6 cellular contexts compared by ENCODE assay signal in the genomic region with DNA sequence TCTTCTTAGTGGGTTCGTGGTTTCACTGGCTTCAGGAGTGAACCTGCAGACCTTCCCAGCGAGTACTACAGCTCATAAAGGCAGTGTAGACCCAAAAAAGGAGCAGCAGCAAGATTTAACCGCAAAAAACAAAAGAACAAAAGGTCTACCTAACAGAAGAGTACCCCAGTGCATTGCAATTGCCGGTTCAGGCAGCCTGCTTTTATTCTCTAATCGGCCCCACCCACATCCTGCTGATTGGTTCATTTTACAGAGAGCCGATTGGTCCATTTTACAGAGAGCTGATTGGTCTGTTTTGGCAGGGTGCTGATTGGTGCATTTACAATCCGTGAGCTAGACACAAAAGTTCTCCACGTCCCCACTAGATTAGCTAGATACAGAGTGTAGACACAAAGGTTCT. TPM values are rescaled to one million over a fixed set of nuclear protein-coding genes. Genes with fewer than 3 reads are reported as not detected.
A peak's percentile ranks its signal among the peaks of the same experiment; 100 is the strongest.
DNase-seq lines count a peak whose midpoint lies in the region; ATAC-seq and TF ChIP-seq lines count a peak whose summit lies in the region.

No MANE protein-coding gene starts in this region.

- H3K9me3 ChIP-seq in Karpas-422 (ENCODE audit: low read length) (no peaks in the 10 kb centered on the region), hepatocyte (ENCODE audit: low read depth) (no peaks in the 10 kb centered on the region), sigmoid colon (no peaks in the 10 kb centered on the region)

- TF ChIP-seq CTCF in hepatocyte (IDR thresholded peaks at IDR 0.05; ENCODE audit: poor library complexity) (no peak), sigmoid colon (IDR thresholded peaks at IDR 0.05) (no peak)

- no peak for TF ChIP-seq POLR2A in sigmoid colon (IDR thresholded peaks at IDR 0.05)

- 78% methylated on average over 8 of the region's 8 CpGs for WGBS in hepatocyte (ENCODE audit: low lambda C conversion rate, missing lambda C conversion rate)
- WGBS in sigmoid colon, 2 donors: 81% methylated on average over 8 of the region's 8 CpGs

- H3K4me3 ChIP-seq in Karpas-422 (ENCODE audit: low read length): no peak overlapping the region
- no peak overlapping the region for H3K4me3 ChIP-seq in hepatocyte
- H3K4me3 ChIP-seq in sigmoid colon: no peak overlapping the region

- DNase-seq in Karpas-422 (peak; percentile 83), pons (ENCODE audit: low spot score) (peak; percentile 37), hepatocyte (ENCODE audit: low spot score) (no peak), sigmoid colon (no peak), 8988T (no peak)
- DNase-seq in activated CD4-positive, alpha-beta T cell treated with anti-CD3 and anti-CD28 coated beads for 36 hours: peak; percentile 75

- H4K20me1 ChIP-seq in Karpas-422 (ENCODE audit: insufficient read depth, low read depth, low read length): no peaks in the 10 kb centered on the region
- no peaks in the 10 kb centered on the region for H4K20me1 ChIP-seq in hepatocyte (ENCODE audit: insufficient read depth, poor library complexity, severe bottlenecking)

- H3K4me1 Mint-ChIP-seq in activated CD4-positive, alpha-beta T cell treated with anti-CD3 and anti-CD28 coated beads for 36 hours: peaks cover 46% of the 10 kb centered on the region

- H3K4me1 ChIP-seq in Karpas-422 (ENCODE audit: low read length): peaks cover 24% of the 10 kb centered on the region
- peaks cover 17% of the 10 kb centered on the region for H3K4me1 ChIP-seq in hepatocyte (ENCODE audit: insufficient read depth)
- H3K4me1 ChIP-seq in sigmoid colon: peaks cover 0 to 27% (median 18%) of the 10 kb centered on the region in 4 donors

- H2AFZ ChIP-seq in Karpas-422 (ENCODE audit: low read length) (no peak overlapping the region), hepatocyte (no peak overlapping the region)

- no peaks in the 10 kb centered on the region for H3K27me3 Mint-ChIP-seq in activated CD4-positive, alpha-beta T cell treated with anti-CD3 and anti-CD28 coated beads for 36 hours

- H3K27ac ChIP-seq in Karpas-422 (ENCODE audit: low read length) (no peak overlapping the region), hepatocyte (no peak overlapping the region), sigmoid colon (no peak overlapping the region)

- no peaks in the 10 kb centered on the region for H3K9me3 Mint-ChIP-seq in activated CD4-positive, alpha-beta T cell treated with anti-CD3 and anti-CD28 coated beads for 36 hours (ENCODE audit: low read depth)

- H3K4me2 ChIP-seq in Karpas-422 (ENCODE audit: low read depth, low read length, poor library complexity, severe bottlenecking) (no peak overlapping the region), hepatocyte (no peak overlapping the region)

- intact Hi-C loops in activated CD4-positive, alpha-beta T cell treated with anti-CD3 and anti-CD28 coated beads for 36 hours (cut with DNase I, micrococcal nuclease): loop anchor here in 1 of 2 experiments (10.0 kb wide), 1 partner anchor 984 kb away; a partner anchor contains a TSS
- intact Hi-C loops in sigmoid colon (cut with DNase I): no loop called here

- H3K9me2 ChIP-seq in Karpas-422 (replicated peaks; ENCODE audit: insufficient read depth, low read length) (no peaks in the 10 kb centered on the region), hepatocyte (replicated peaks; ENCODE audit: insufficient read depth) (no peaks in the 10 kb centered on the region)

- H3K9ac ChIP-seq in Karpas-422 (ENCODE audit: low read length): no peak overlapping the region

- no peak for ATAC-seq in activated CD4-positive, alpha-beta T cell treated with anti-CD3 and anti-CD28 coated beads for 36 hours

- H3K36me3 ChIP-seq in Karpas-422 (ENCODE audit: insufficient read depth, low read length): no peaks in the 10 kb centered on the region
- H3K36me3 ChIP-seq in hepatocyte (replicated peaks; ENCODE audit: insufficient read depth, low read depth): no peaks in the 10 kb centered on the region
- no peaks in the 10 kb centered on the region for H3K36me3 ChIP-seq in sigmoid colon

- H3K27ac Mint-ChIP-seq in activated CD4-positive, alpha-beta T cell treated with anti-CD3 and anti-CD28 coated beads for 36 hours: peak overlapping the region; percentile 33

- no peak overlapping the region for H3K4me3 Mint-ChIP-seq in activated CD4-positive, alpha-beta T cell treated with anti-CD3 and anti-CD28 coated beads for 36 hours

- CTCF ChIA-PET in activated CD4-positive, alpha-beta T cell treated with anti-CD3 and anti-CD28 coated beads for 36 hours (lab: Charles Lee): interaction anchor here (0.8 to 1.2 kb wide), 3 partner anchors 20 to 174 kb away, joined by 4 to 5 read pairs (median 4); no protein-coding TSS in a partner anchor

- peaks cover 34% of the 10 kb centered on the region for H3K79me2 ChIP-seq in Karpas-422 (ENCODE audit: low read length)
- peaks cover 18% of the 10 kb centered on the region for H3K79me2 ChIP-seq in hepatocyte

- POLR2A ChIA-PET in activated CD4-positive, alpha-beta T cell treated with anti-CD3 and anti-CD28 coated beads for 36 hours (lab: Charles Lee): interaction anchor here (0.6 to 0.8 kb wide), 4 partner anchors 28 to 711 kb away, joined by 3 read pairs; a partner anchor contains a TSS

- TF ChIP-seq EP300 in sigmoid colon (IDR thresholded peaks at IDR 0.05): no peak

- H3K27me3 ChIP-seq in Karpas-422 (ENCODE audit: low read length) (no peaks in the 10 kb centered on the region), hepatocyte (no peaks in the 10 kb centered on the region), sigmoid colon (no peaks in the 10 kb centered on the region)

- H3K36me3 Mint-ChIP-seq in activated CD4-positive, alpha-beta T cell treated with anti-CD3 and anti-CD28 coated beads for 36 hours (ENCODE audit: low read depth): peaks cover 18% of the 10 kb centered on the region

RNA-seq across cellular contexts. Expression of a gene that starts 2.0 kb away (rescaled TPM):
- 19.1 and 53.9 TPM in 2 replicates for total RNA-seq in Karpas-422 (2014; rRNA removed; shearing (Covaris generic); ENCODE audit: low replicate concordance)
- total RNA-seq in activated CD4-positive, alpha-beta T cell treated with anti-CD3 and anti-CD28 coated beads for 36 hours: 100 to 1,000 TPM; 168 to 175 TPM
- total RNA-seq in hepatocyte (15.3 and 17.4 TPM in 2 replicates), sigmoid colon (10 to 100 TPM; 22.1 to 35.7 (median 28.2) TPM)
- polyA plus RNA-seq in hepatocyte (20.0 and 21.1 TPM in 2 replicates), sigmoid colon (10 to 100 TPM; 38.4 to 51.7 (median 39.3) TPM)

RNA-seq across cellular contexts. Expression of a gene that starts 4.5 kb away (rescaled TPM):
- 27.7 and 34.6 TPM in 2 replicates for total RNA-seq in Karpas-422 (2014; rRNA removed; shearing (Covaris generic); ENCODE audit: low replicate concordance)
- 100 to 1,000 TPM in 1 of 2 experiments, 10 to 100 TPM in 1; 94.1 to 102 TPM for total RNA-seq in activated CD4-positive, alpha-beta T cell treated with anti-CD3 and anti-CD28 coated beads for 36 hours
- 17.6 and 18.5 TPM in 2 replicates for total RNA-seq in hepatocyte
- polyA plus RNA-seq in hepatocyte: 35.2 and 42.9 TPM in 2 replicates
- 10 to 100 TPM; 20.0 to 37.7 (median 26.2) TPM for total RNA-seq in sigmoid colon
- 10 to 100 TPM in 1 of 3 donors, 1 to 10 TPM in 2; 4.2 to 27.0 (median 9.9) TPM for polyA plus RNA-seq in sigmoid colon

RNA-seq across cellular contexts. Expression of a gene that starts 22.8 kb away (rescaled TPM):
- total RNA-seq in Karpas-422 (2014; rRNA removed; shearing (Covaris generic); ENCODE audit: low replicate concordance): 20.3 and 21.0 TPM in 2 replicates
- total RNA-seq in activated CD4-positive, alpha-beta T cell treated with anti-CD3 and anti-CD28 coated beads for 36 hours: 10 to 100 TPM; 16.7 to 22.9 TPM
- total RNA-seq in hepatocyte (36.3 and 36.9 TPM in 2 replicates), sigmoid colon (10 to 100 TPM; 31.1 to 43.6 (median 38.3) TPM)
- polyA plus RNA-seq in hepatocyte (39.4 and 42.7 TPM in 2 replicates), sigmoid colon (10 to 100 TPM; 35.8 to 61.9 (median 47.4) TPM)

RNA-seq across cellular contexts. Expression of a gene that starts 31.2 kb away (rescaled TPM):
- not detected in 2 replicates for total RNA-seq in Karpas-422 (2014; rRNA removed; shearing (Covaris generic); ENCODE audit: low replicate concordance)
- under 1 TPM; 0.09 to 0.11 TPM for total RNA-seq in activated CD4-positive, alpha-beta T cell treated with anti-CD3 and anti-CD28 coated beads for 36 hours
- total RNA-seq in hepatocyte (1.6 and 2.9 TPM in 2 replicates), sigmoid colon (under 1 TPM in 3 of 4 donors, not detected in 1; 0.36 to 0.55 (median 0.49) TPM)
- polyA plus RNA-seq in hepatocyte (4.1 and 4.8 TPM in 2 replicates), sigmoid colon (1 to 10 TPM in 2 of 3 donors, not detected in 1; 1.1 to 1.2 TPM)

RNA-seq across cellular contexts. Expression of a gene that starts 31.3 kb away (rescaled TPM):
- 1.3 and 2.2 TPM in 2 replicates for total RNA-seq in Karpas-422 (2014; rRNA removed; shearing (Covaris generic); ENCODE audit: low replicate concordance)
- total RNA-seq in activated CD4-positive, alpha-beta T cell treated with anti-CD3 and anti-CD28 coated beads for 36 hours: 1 to 10 TPM; 1.7 to 2.5 TPM
- total RNA-seq in hepatocyte (38.7 and 39.9 TPM in 2 replicates), sigmoid colon (1 to 10 TPM; 4.6 to 6.8 (median 5.3) TPM)
- polyA plus RNA-seq in hepatocyte (73.2 and 82.5 TPM in 2 replicates), sigmoid colon (10 to 100 TPM; 21.6 to 32.8 (median 29.0) TPM)

Comparison
In these comparisons a context has a peak if more than half of its experiments do, and no peak if none do; other contexts are left out.
1. DNase-seq: peak in Karpas-422 (single experiment), activated CD4-positive, alpha-beta T cell treated with anti-CD3 and anti-CD28 coated beads for 36 hours (single experiment) and pons (single experiment); none in hepatocyte (single experiment), sigmoid colon (single experiment) and 8988T (single experiment).